In genomic region chr2:172105715-172106124, GRCh38 we compare ENCODE assay signal across 13 cellular contexts. TPM values are rescaled to one million over a fixed set of nuclear protein-coding genes. Genes with fewer than 3 reads are reported as not detected.
DNase-seq lines count a peak whose midpoint lies in the region; ATAC-seq and TF ChIP-seq lines count a peak whose summit lies in the region.
"Had no signal": no experiment of that assay in that cellular context is flagged by ENCODE, and none has a peak within 500 bp of the region (broad histone marks: within the 10 kb centered on the region; RNA-seq: fewer than 3 reads in every experiment).

No MANE protein-coding gene starts in this region.

- CTCF ChIA-PET in WTC11 (lab: Charles Lee): interaction anchor here (1.0 to 7.1 kb wide), 13 partner anchors 9 to 532 kb away, joined by 3 to 123 read pairs (median 9); partner anchors contain the start of gene DLX1

- peaks cover 2 to 4% of the 10 kb centered on the region in 2 donors for H3K36me3 Mint-ChIP-seq in activated T-cell treated with anti-CD3 and anti-CD28 coated beads, Interleukin-2, amount 50 U/mL, for 72 hours (ENCODE audit: insufficient read depth in 2 of 2)
- no peaks in the 10 kb centered on the region for H3K36me3 Mint-ChIP-seq in activated T-cell treated with anti-CD3 and anti-CD28 coated beads, Interleukin-2, amount 50 U/mL, for 4 hours (ENCODE audit: insufficient read depth)
- no peaks in the 10 kb centered on the region for H3K36me3 Mint-ChIP-seq in WTC11
- peaks cover 7% of the 10 kb centered on the region for H3K36me3 Mint-ChIP-seq in stimulated activated effector memory CD8-positive, alpha-beta T cell treated with anti-CD3 and anti-CD28 coated beads, Interleukin-12 subunit alpha, Interleukin-12 subunit beta, amount 100 ng/mL, for 72 hours

- DNase-seq in activated T-cell treated with anti-CD3 and anti-CD28 coated beads, Interleukin-2, amount 50 U/mL, for 72 hours: no peak
- DNase-seq in activated T-cell treated with anti-CD3 and anti-CD28 coated beads, Interleukin-2, amount 50 U/mL, for 4 hours: no peak
- DNase-seq in WTC11 (ENCODE audit: low spot score): no peak
- DNase-seq in fibroblast of villous mesenchyme (ENCODE audit: low read depth): no peak
- DNase-seq in stimulated activated effector memory CD8-positive, alpha-beta T cell treated with anti-CD3 and anti-CD28 coated beads, Interleukin-12 subunit alpha, Interleukin-12 subunit beta, amount 100 ng/mL, for 72 hours (ENCODE audit: low spot score in 2 of 2): no peak
- DNase-seq in globus pallidus (ENCODE audit: low spot score): no peak
- DNase-seq: activated CD4-positive, alpha-beta T cell treated with anti-CD3 and anti-CD28 coated beads for 1 hour; NCI-H1694 had no signal

- TF ChIP-seq CTCF in WTC11 (IDR thresholded peaks at IDR 0.05): no peak
- no peak for TF ChIP-seq CTCF in fibroblast of villous mesenchyme (IDR thresholded peaks at IDR 0.05; ENCODE audit: insufficient read depth, low read depth, low read length)

- H3K4me3 ChIP-seq in fibroblast of villous mesenchyme (ENCODE audit: low read depth, low read length): peak overlapping the region; percentile 58
- H3K4me3 ChIP-seq: cardiac muscle cell had no signal

- peaks cover 58% of the 10 kb centered on the region for H3K4me1 Mint-ChIP-seq in activated T-cell treated with anti-CD3 and anti-CD28 coated beads, Interleukin-2, amount 50 U/mL, for 72 hours (ENCODE audit: low read depth)
- H3K4me1 Mint-ChIP-seq in activated T-cell treated with anti-CD3 and anti-CD28 coated beads, Interleukin-2, amount 50 U/mL, for 4 hours (ENCODE audit: low read depth): peaks cover 48% of the 10 kb centered on the region
- H3K4me1 Mint-ChIP-seq in WTC11: peaks cover 52% of the 10 kb centered on the region
- peaks cover 64% of the 10 kb centered on the region for H3K4me1 Mint-ChIP-seq in stimulated activated effector memory CD8-positive, alpha-beta T cell treated with anti-CD3 and anti-CD28 coated beads, Interleukin-12 subunit alpha, Interleukin-12 subunit beta, amount 100 ng/mL, for 72 hours

- H3K27me3 Mint-ChIP-seq in activated T-cell treated with anti-CD3 and anti-CD28 coated beads, Interleukin-2, amount 50 U/mL, for 72 hours (ENCODE audit: low read depth): peaks cover 89% of the 10 kb centered on the region
- peaks cover 89% of the 10 kb centered on the region for H3K27me3 Mint-ChIP-seq in activated T-cell treated with anti-CD3 and anti-CD28 coated beads, Interleukin-2, amount 50 U/mL, for 4 hours (ENCODE audit: low read depth)
- peaks cover 98% of the 10 kb centered on the region for H3K27me3 Mint-ChIP-seq in WTC11 (ENCODE audit: low read depth)

- no peak for ATAC-seq in activated T-cell treated with anti-CD3 and anti-CD28 coated beads, Interleukin-2, amount 50 U/mL, for 72 hours (replicated peaks in 1 of 2)
- ATAC-seq in activated T-cell treated with anti-CD3 and anti-CD28 coated beads, Interleukin-2, amount 50 U/mL, for 4 hours: no peak
- ATAC-seq in WTC11 (no peak), GM21381 (IDR thresholded peaks at IDR 0.05; ENCODE audit: unreplicated experiment) (no peak), HG03432 (IDR thresholded peaks at IDR 0.05; ENCODE audit: unreplicated experiment) (no peak)
- no peak for ATAC-seq in stimulated activated effector memory CD8-positive, alpha-beta T cell treated with anti-CD3 and anti-CD28 coated beads, Interleukin-12 subunit alpha, Interleukin-12 subunit beta, amount 100 ng/mL, for 72 hours

- no peaks in the 10 kb centered on the region for H3K9me3 Mint-ChIP-seq in activated T-cell treated with anti-CD3 and anti-CD28 coated beads, Interleukin-2, amount 50 U/mL, for 72 hours
- peaks cover 5% of the 10 kb centered on the region for H3K9me3 Mint-ChIP-seq in activated T-cell treated with anti-CD3 and anti-CD28 coated beads, Interleukin-2, amount 50 U/mL, for 4 hours
- H3K9me3 Mint-ChIP-seq in WTC11: no peaks in the 10 kb centered on the region
- no peaks in the 10 kb centered on the region for H3K9me3 Mint-ChIP-seq in stimulated activated effector memory CD8-positive, alpha-beta T cell treated with anti-CD3 and anti-CD28 coated beads, Interleukin-12 subunit alpha, Interleukin-12 subunit beta, amount 100 ng/mL, for 72 hours

- H3K27ac Mint-ChIP-seq in activated T-cell treated with anti-CD3 and anti-CD28 coated beads, Interleukin-2, amount 50 U/mL, for 72 hours: no peak overlapping the region
- no peak overlapping the region for H3K27ac Mint-ChIP-seq in WTC11
- H3K27ac Mint-ChIP-seq in stimulated activated effector memory CD8-positive, alpha-beta T cell treated with anti-CD3 and anti-CD28 coated beads, Interleukin-12 subunit alpha, Interleukin-12 subunit beta, amount 100 ng/mL, for 72 hours: no peak overlapping the region

- POLR2A ChIA-PET in WTC11 (lab: Charles Lee): interaction anchor here (0.5 to 1.5 kb wide), 2 partner anchors 13 to 183 kb away, joined by 4 to 6 read pairs; partner anchors contain the start of gene HAT1

- H3K4me3 Mint-ChIP-seq in activated T-cell treated with anti-CD3 and anti-CD28 coated beads, Interleukin-2, amount 50 U/mL, for 72 hours: peak overlapping the region; percentile 77 to 78
- H3K4me3 Mint-ChIP-seq in activated T-cell treated with anti-CD3 and anti-CD28 coated beads, Interleukin-2, amount 50 U/mL, for 4 hours: no peak overlapping the region
- peak overlapping the region; percentile 72 for H3K4me3 Mint-ChIP-seq in WTC11
- peak overlapping the region; percentile 53 for H3K4me3 Mint-ChIP-seq in stimulated activated effector memory CD8-positive, alpha-beta T cell treated with anti-CD3 and anti-CD28 coated beads, Interleukin-12 subunit alpha, Interleukin-12 subunit beta, amount 100 ng/mL, for 72 hours

TF ChIP-seq in WTC11, 78 proteins besides CTCF, POLR2A, EP300 and RAD21:
- TF ChIP-seq ZNF416 (CRISPR knock-in tag; IDR thresholded peaks at IDR 0.05) (no peak), NR3C1 (CRISPR knock-in tag; conservative IDR thresholded peaks at IDR 0.05; ENCODE audit: low read depth) (no peak), ETV6 (CRISPR knock-in tag; IDR thresholded peaks at IDR 0.05) (no peak), HMGXB4 (CRISPR knock-in tag; IDR thresholded peaks at IDR 0.05) (no peak), CDX4 (CRISPR knock-in tag; IDR thresholded peaks at IDR 0.05; ENCODE audit: borderline replicate concordance) (no peak)
- TF ChIP-seq, protein P1, sequence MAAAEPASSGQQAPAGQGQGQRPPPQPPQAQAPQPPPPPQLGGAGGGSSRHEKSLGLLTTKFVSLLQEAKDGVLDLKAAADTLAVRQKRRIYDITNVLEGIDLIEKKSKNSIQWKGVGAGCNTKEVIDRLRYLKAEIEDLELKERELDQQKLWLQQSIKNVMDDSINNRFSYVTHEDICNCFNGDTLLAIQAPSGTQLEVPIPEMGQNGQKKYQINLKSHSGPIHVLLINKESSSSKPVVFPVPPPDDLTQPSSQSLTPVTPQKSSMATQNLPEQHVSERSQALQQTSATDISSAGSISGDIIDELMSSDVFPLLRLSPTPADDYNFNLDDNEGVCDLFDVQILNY (CRISPR knock-in tag; IDR thresholded peaks at IDR 0.05): no peak
- TF ChIP-seq, protein P2, sequence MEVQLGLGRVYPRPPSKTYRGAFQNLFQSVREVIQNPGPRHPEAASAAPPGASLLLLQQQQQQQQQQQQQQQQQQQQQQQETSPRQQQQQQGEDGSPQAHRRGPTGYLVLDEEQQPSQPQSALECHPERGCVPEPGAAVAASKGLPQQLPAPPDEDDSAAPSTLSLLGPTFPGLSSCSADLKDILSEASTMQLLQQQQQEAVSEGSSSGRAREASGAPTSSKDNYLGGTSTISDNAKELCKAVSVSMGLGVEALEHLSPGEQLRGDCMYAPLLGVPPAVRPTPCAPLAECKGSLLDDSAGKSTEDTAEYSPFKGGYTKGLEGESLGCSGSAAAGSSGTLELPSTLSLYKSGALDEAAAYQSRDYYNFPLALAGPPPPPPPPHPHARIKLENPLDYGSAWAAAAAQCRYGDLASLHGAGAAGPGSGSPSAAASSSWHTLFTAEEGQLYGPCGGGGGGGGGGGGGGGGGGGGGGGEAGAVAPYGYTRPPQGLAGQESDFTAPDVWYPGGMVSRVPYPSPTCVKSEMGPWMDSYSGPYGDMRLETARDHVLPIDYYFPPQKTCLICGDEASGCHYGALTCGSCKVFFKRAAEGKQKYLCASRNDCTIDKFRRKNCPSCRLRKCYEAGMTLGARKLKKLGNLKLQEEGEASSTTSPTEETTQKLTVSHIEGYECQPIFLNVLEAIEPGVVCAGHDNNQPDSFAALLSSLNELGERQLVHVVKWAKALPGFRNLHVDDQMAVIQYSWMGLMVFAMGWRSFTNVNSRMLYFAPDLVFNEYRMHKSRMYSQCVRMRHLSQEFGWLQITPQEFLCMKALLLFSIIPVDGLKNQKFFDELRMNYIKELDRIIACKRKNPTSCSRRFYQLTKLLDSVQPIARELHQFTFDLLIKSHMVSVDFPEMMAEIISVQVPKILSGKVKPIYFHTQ (CRISPR knock-in tag; IDR thresholded peaks at IDR 0.05): no peak

RNA-seq across cellular contexts. Expression of gene DLX2, which starts 3.0 kb away (rescaled TPM):
- total RNA-seq in activated T-cell treated with anti-CD3 and anti-CD28 coated beads, Interleukin-2, amount 50 U/mL, for 72 hours: under 1 TPM; 0.23 to 0.24 TPM
- total RNA-seq in activated T-cell treated with anti-CD3 and anti-CD28 coated beads, Interleukin-2, amount 50 U/mL, for 4 hours: not detected
- total RNA-seq in WTC11 (2021) (0.28 to 0.64 TPM (median 0.55 TPM) in 3 replicates), fibroblast of villous mesenchyme (under 0.01 TPM in 2 replicates)
- total RNA-seq: cardiac muscle cell; CD4-positive, alpha-beta memory T cell; pulmonary artery endothelial cell had no signal

RNA-seq across cellular contexts. Expression of gene DLX1, which starts 20.4 kb away (rescaled TPM):
- under 1 TPM in 1 of 2 donors, not detected in 1; 0.24 TPM for total RNA-seq in activated T-cell treated with anti-CD3 and anti-CD28 coated beads, Interleukin-2, amount 50 U/mL, for 72 hours
- not detected for total RNA-seq in activated T-cell treated with anti-CD3 and anti-CD28 coated beads, Interleukin-2, amount 50 U/mL, for 4 hours
- total RNA-seq in WTC11 (2021) (not detected in 3 replicates), fibroblast of villous mesenchyme (not detected in 2 replicates)
- total RNA-seq: cardiac muscle cell; CD4-positive, alpha-beta memory T cell had no signal
